2 cellular contexts compared by ENCODE assay signal in the genomic region with DNA sequence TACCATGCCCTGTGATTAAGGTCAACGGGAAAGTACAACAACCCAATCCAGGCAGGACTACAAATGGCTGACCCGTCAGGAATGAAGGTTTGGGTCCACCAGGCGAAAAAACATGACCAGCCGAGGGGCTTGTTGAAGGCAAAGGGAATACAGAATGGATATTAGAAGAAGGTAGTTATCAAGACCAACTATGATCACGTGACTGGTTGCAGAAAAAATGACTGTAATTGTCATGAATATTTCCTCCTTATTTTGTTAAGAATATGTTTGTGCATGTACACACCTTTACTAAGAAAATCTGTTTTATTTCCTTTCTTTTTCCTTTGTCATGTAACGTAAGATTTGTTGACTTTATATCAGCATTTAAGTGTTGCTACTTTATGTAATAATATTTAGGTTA.
TF ChIP-seq lines count a peak whose summit lies in the region.

No MANE protein-coding gene starts in this region.

TF ChIP-seq in GM12878, 131 proteins besides CTCF, POLR2A, EP300 and RAD21:
- TF ChIP-seq RELA (IDR thresholded peaks at IDR 0.05; ENCODE audit: borderline replicate concordance, partially characterized antibody) (no peak), RAD51 (IDR thresholded peaks at IDR 0.05) (peak; percentile 51; the same call in 1 of the 2 replicates), BACH1 (IDR thresholded peaks at IDR 0.05; ENCODE audit: borderline replicate concordance) (no peak)
- TF ChIP-seq, protein P1, sequence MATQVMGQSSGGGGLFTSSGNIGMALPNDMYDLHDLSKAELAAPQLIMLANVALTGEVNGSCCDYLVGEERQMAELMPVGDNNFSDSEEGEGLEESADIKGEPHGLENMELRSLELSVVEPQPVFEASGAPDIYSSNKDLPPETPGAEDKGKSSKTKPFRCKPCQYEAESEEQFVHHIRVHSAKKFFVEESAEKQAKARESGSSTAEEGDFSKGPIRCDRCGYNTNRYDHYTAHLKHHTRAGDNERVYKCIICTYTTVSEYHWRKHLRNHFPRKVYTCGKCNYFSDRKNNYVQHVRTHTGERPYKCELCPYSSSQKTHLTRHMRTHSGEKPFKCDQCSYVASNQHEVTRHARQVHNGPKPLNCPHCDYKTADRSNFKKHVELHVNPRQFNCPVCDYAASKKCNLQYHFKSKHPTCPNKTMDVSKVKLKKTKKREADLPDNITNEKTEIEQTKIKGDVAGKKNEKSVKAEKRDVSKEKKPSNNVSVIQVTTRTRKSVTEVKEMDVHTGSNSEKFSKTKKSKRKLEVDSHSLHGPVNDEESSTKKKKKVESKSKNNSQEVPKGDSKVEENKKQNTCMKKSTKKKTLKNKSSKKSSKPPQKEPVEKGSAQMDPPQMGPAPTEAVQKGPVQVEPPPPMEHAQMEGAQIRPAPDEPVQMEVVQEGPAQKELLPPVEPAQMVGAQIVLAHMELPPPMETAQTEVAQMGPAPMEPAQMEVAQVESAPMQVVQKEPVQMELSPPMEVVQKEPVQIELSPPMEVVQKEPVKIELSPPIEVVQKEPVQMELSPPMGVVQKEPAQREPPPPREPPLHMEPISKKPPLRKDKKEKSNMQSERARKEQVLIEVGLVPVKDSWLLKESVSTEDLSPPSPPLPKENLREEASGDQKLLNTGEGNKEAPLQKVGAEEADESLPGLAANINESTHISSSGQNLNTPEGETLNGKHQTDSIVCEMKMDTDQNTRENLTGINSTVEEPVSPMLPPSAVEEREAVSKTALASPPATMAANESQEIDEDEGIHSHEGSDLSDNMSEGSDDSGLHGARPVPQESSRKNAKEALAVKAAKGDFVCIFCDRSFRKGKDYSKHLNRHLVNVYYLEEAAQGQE (IDR thresholded peaks at IDR 0.05; ENCODE audit: low read depth, low read length): no peak

TF ChIP-seq in HepG2, 621 proteins besides CTCF, POLR2A, EP300 and RAD21:
- TF ChIP-seq RAD51 (IDR thresholded peaks at IDR 0.05; ENCODE audit: borderline replicate concordance) (peak; percentile 78), CCAR2 (optimal IDR thresholded peaks at IDR 0.05; ENCODE audit: low read depth, low read length) (no peak)
